Comparison of ENCODE assay signal across 9 cellular contexts in genomic region chr11:19076744-19077589, GRCh38. TPM values are rescaled to one million over a fixed set of nuclear protein-coding genes. Genes with fewer than 3 reads are reported as not detected.
DNase-seq lines count a peak whose midpoint lies in the region; ATAC-seq, FAIRE-seq and TF ChIP-seq lines count a peak whose summit lies in the region.
"Had no signal": no experiment of that assay in that cellular context is flagged by ENCODE, and none has a peak within 500 bp of the region (broad histone marks: within the 10 kb centered on the region; RNA-seq: fewer than 3 reads in every experiment).

No MANE protein-coding gene starts in this region.

- no peaks in the 10 kb centered on the region for H3K27me3 ChIP-seq in liver (ENCODE audit: control insufficient read depth in 4 of 4, insufficient read depth in 4 of 4, low read length in 3 of 4)

- H3K27ac Mint-ChIP-seq in central memory CD8-positive, alpha-beta T cell (ENCODE audit: low read depth), result no peak overlapping the region

- no peak for ATAC-seq in central memory CD8-positive, alpha-beta T cell (replicated peaks; ENCODE audit: extremely low read depth, poor library complexity, severe bottlenecking)
- ATAC-seq in HG02610 (IDR thresholded peaks at IDR 0.05; ENCODE audit: unreplicated experiment), result no peak

- TF ChIP-seq CTCF in liver (IDR thresholded peaks at IDR 0.05; ENCODE audit: low read depth, low read length, missing input control), result peak; percentile 95

- TF ChIP-seq RAD21 in liver (IDR thresholded peaks at IDR 0.05), result peak; percentile 66 to 77

- 53% methylated on average over 10 of the region's 10 CpGs for WGBS in liver

- H3K9me3 Mint-ChIP-seq in central memory CD8-positive, alpha-beta T cell, result no peaks in the 10 kb centered on the region

- H3K9ac ChIP-seq in liver (ENCODE audit: low read depth in 1 of 2, low read length in 2 of 2), result no peak overlapping the region

- FAIRE-seq in G401.6 (lab: Jason Lieb, UNC), result peak; percentile 84

- no peak overlapping the region for H3K4me3 Mint-ChIP-seq in central memory CD8-positive, alpha-beta T cell

- H3K27me3 Mint-ChIP-seq in central memory CD8-positive, alpha-beta T cell, result no peaks in the 10 kb centered on the region

- H3K36me3 ChIP-seq in liver (ENCODE audit: control insufficient read depth in 4 of 4, insufficient read depth in 3 of 4, low read depth in 1 of 4, low read length in 3 of 4), result no peaks in the 10 kb centered on the region

- peaks cover 5% of the 10 kb centered on the region for H3K4me1 Mint-ChIP-seq in central memory CD8-positive, alpha-beta T cell

- H3K27ac ChIP-seq in liver (ENCODE audit: low read depth in 1 of 2, low read length in 2 of 2), result no peak overlapping the region

- no peaks in the 10 kb centered on the region for H3K36me3 Mint-ChIP-seq in central memory CD8-positive, alpha-beta T cell (ENCODE audit: insufficient read depth)

- no peaks in the 10 kb centered on the region for H3K4me1 ChIP-seq in liver (ENCODE audit: control insufficient read depth in 4 of 4, insufficient read depth in 4 of 4, low read length in 3 of 4)

- no peaks in the 10 kb centered on the region for H3K9me3 ChIP-seq in liver (ENCODE audit: control insufficient read depth in 4 of 4, low read length in 3 of 4)

- DNase-seq in HCEC 1CT (peak; percentile 24), NCI-H187 treated with DMSO at 0.1 percent for 48 hours (lab: John Stamatoyannopoulos, UW) (peak; percentile 39)
- peak; percentile 24 for DNase-seq in activated CD4-positive, CD25-positive, alpha-beta regulatory T cell treated with anti-CD3 and anti-CD28 coated beads, Interleukin-2, amount 50 U/mL, for 16 hours (ENCODE audit: low read depth, low spot score)
- DNase-seq in central memory CD8-positive, alpha-beta T cell (ENCODE audit: low spot score in 2 of 2), result peak; percentile 41 to 43
- DNase-seq in stimulated activated CD4-positive, alpha-beta T cell treated with anti-CD3 and anti-CD28 coated beads, TNF-alpha, amount 100 ng/mL, for 4 hours (ENCODE audit: low read depth in 3 of 3), result peak; percentile 7 to 23 (median 21)

- H3K4me3 ChIP-seq in liver (ENCODE audit: low read depth in 1 of 3, low read length in 3 of 3), result no peak overlapping the region

TF ChIP-seq in liver, 16 proteins besides CTCF, POLR2A, EP300 and RAD21:
- TF ChIP-seq, protein P1, sequence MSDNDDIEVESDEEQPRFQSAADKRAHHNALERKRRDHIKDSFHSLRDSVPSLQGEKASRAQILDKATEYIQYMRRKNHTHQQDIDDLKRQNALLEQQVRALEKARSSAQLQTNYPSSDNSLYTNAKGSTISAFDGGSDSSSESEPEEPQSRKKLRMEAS (IDR thresholded peaks at IDR 0.05), result no peak
- no peak for TF ChIP-seq HNF4A (conservative IDR thresholded peaks at IDR 0.05)
- TF ChIP-seq GABPA (IDR thresholded peaks at IDR 0.05 in 1 of 2, conservative IDR thresholded peaks at IDR 0.05 in 1 of 2), result no peak

RNA-seq across cellular contexts. Expression of gene MRGPRX2, which starts 16.4 kb away (rescaled TPM):
- total RNA-seq in liver, result not detected
- polyA plus RNA-seq in liver, result not detected
- total RNA-seq: dermis microvascular lymphatic vessel endothelial cell had no signal

RNA-seq across cellular contexts. Expression of gene ZDHHC13, which starts 40.0 kb away (rescaled TPM):
- total RNA-seq in liver, result 1 to 10 TPM; 3.9 to 8.2 TPM
- 1 to 10 TPM; 1.2 to 1.5 TPM for polyA plus RNA-seq in liver
